In the genomic region with DNA sequence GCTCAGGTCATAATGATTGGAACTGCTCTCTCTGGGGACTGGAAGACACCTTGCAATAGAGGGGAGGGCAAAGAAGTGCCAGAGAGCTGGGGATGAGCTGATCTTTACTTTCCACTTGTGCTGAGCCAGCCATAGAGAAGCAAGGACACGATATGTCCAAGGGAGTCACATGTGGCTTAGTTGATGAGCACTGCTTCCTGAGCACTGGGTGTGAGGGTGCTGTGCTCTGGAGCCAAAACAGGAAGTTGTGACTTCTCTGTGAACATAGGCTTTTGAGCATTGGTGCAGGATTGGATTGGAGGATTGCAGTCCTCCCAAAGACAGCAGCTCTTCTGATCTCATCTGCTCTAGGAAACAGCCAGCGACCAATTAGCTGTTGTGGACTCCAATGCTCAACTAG, we compare ENCODE assay signal across 22 cellular contexts. TPM values are rescaled to one million over a fixed set of nuclear protein-coding genes. Genes with fewer than 3 reads are reported as not detected.
DNase-seq lines count a peak whose midpoint lies in the region; ATAC-seq and TF ChIP-seq lines count a peak whose summit lies in the region.
"Had no signal": no experiment of that assay in that cellular context is flagged by ENCODE, and none has a peak within 500 bp of the region (broad histone marks: within the 10 kb centered on the region; RNA-seq: fewer than 3 reads in every experiment).

No MANE protein-coding gene starts in this region.

- no peak for ATAC-seq in activated CD8-positive, alpha-beta T cell treated with anti-CD3 and anti-CD28 coated beads, Interleukin-2, amount 10 ng/mL, durations not matched to agents 7 days and 5 days
- ATAC-seq in activated CD8-positive, alpha-beta T cell treated with anti-CD3 and anti-CD28 coated beads for 36 hours = no peak
- ATAC-seq in CD4-positive, alpha-beta T cell (ENCODE audit: poor library complexity) = no peak
- ATAC-seq in T-cell (replicated peaks in 1 of 4) (no peak), GM19351 (IDR thresholded peaks at IDR 0.05; ENCODE audit: unreplicated experiment) (no peak)
- ATAC-seq: activated T-cell treated with anti-CD3 and anti-CD28 coated beads, Interleukin-2, amount 50 U/mL, for 72 hours; body of pancreas; sciatic nerve had no signal

- H3K27me3 ChIP-seq in CD4-positive, alpha-beta T cell (ENCODE audit: control insufficient read depth, insufficient read depth, low read length) = no peaks in the 10 kb centered on the region
- H3K27me3 ChIP-seq: BLaER1, body of pancreas, pancreas, upper lobe of left lung had no signal

- no peak for TF ChIP-seq CTCF in activated CD8-positive, alpha-beta T cell treated with anti-CD3 and anti-CD28 coated beads for 36 hours (IDR thresholded peaks at IDR 0.05)
- TF ChIP-seq CTCF in CD4-positive, alpha-beta T cell (IDR thresholded peaks at IDR 0.05) = no peak
- TF ChIP-seq CTCF in nephron progenitor cell (IDR thresholded peaks at IDR 0.05) = no peak

- no peaks in the 10 kb centered on the region for H3K9me3 ChIP-seq in CD4-positive, alpha-beta T cell (ENCODE audit: control insufficient read depth, low read length)
- H3K9me3 ChIP-seq: BLaER1, body of pancreas, pancreas, upper lobe of left lung had no signal

- H3K27ac ChIP-seq in CD4-positive, alpha-beta T cell (ENCODE audit: low read depth, low read length) = no peak overlapping the region
- H3K27ac ChIP-seq: BLaER1, body of pancreas, pancreas, SK-N-MC, upper lobe of left lung had no signal

- no peaks in the 10 kb centered on the region for H3K9me3 Mint-ChIP-seq in activated CD8-positive, alpha-beta T cell treated with anti-CD3 and anti-CD28 coated beads, Interleukin-2, amount 10 ng/mL, durations not matched to agents 7 days and 5 days (ENCODE audit: insufficient read depth)
- H3K9me3 Mint-ChIP-seq in activated CD8-positive, alpha-beta T cell treated with anti-CD3 and anti-CD28 coated beads for 36 hours = no peaks in the 10 kb centered on the region
- no peaks in the 10 kb centered on the region for H3K9me3 Mint-ChIP-seq in CD4-positive, alpha-beta T cell
- H3K9me3 Mint-ChIP-seq in T-cell = no peaks in the 10 kb centered on the region
- no peaks in the 10 kb centered on the region for H3K9me3 Mint-ChIP-seq in nephron progenitor cell
- H3K9me3 Mint-ChIP-seq: activated T-cell treated with anti-CD3 and anti-CD28 coated beads, Interleukin-2, amount 50 U/mL, for 72 hours; endodermal cell had no signal

- no peak for DNase-seq in activated CD8-positive, alpha-beta T cell treated with anti-CD3 and anti-CD28 coated beads, Interleukin-2, amount 10 ng/mL, durations not matched to agents 7 days and 5 days
- no peak for DNase-seq in activated CD8-positive, alpha-beta T cell treated with anti-CD3 and anti-CD28 coated beads for 36 hours
- no peak for DNase-seq in CD4-positive, alpha-beta T cell
- DNase-seq in T-cell = no peak
- DNase-seq in nephron progenitor cell = no peak
- no peak for DNase-seq in cerebellar cortex (ENCODE audit: low spot score)
- no peak for DNase-seq in DMS 273 treated with DMSO at 0.1 percent for 48 hours (lab: John Stamatoyannopoulos, UW)
- DNase-seq: activated T-cell treated with anti-CD3 and anti-CD28 coated beads, Interleukin-2, amount 50 U/mL, for 72 hours; body of pancreas; endodermal cell; HCEC 1CT; kidney; mammary epithelial cell; MM.1S; NCI-H187; pancreas; T-helper 2 cell; upper lobe of left lung had no signal

- peaks cover 50% of the 10 kb centered on the region for H3K4me1 Mint-ChIP-seq in activated CD8-positive, alpha-beta T cell treated with anti-CD3 and anti-CD28 coated beads, Interleukin-2, amount 10 ng/mL, durations not matched to agents 7 days and 5 days (ENCODE audit: low read depth)
- peaks cover 25% of the 10 kb centered on the region for H3K4me1 Mint-ChIP-seq in activated CD8-positive, alpha-beta T cell treated with anti-CD3 and anti-CD28 coated beads for 36 hours (ENCODE audit: low read depth)
- H3K4me1 Mint-ChIP-seq in CD4-positive, alpha-beta T cell (ENCODE audit: low read depth) = peaks cover 35% of the 10 kb centered on the region
- peaks cover 41 to 56% (median 45%) of the 10 kb centered on the region in 3 donors for H3K4me1 Mint-ChIP-seq in T-cell
- H3K4me1 Mint-ChIP-seq in nephron progenitor cell = no peaks in the 10 kb centered on the region
- H3K4me1 Mint-ChIP-seq: endodermal cell had no signal

- intact Hi-C loops in activated CD8-positive, alpha-beta T cell treated with anti-CD3 and anti-CD28 coated beads for 36 hours (cut with micrococcal nuclease) = loop anchor here (10.0 kb wide), 1 partner anchor 272 kb away; the partner anchor contains the start of gene WDR5B
- intact Hi-C loops in CD4-positive, alpha-beta T cell (cut with DNase I, micrococcal nuclease) = loop anchor here in 1 of 2 experiments (5.0 to 10.0 kb wide), 4 partner anchors 105 to 1022 kb away; partner anchors contain the start of genes EAF2, HACD2, HCLS1 and HSPBAP1

- peak overlapping the region; percentile 39 for H3K27ac Mint-ChIP-seq in activated CD8-positive, alpha-beta T cell treated with anti-CD3 and anti-CD28 coated beads, Interleukin-2, amount 10 ng/mL, durations not matched to agents 7 days and 5 days
- H3K27ac Mint-ChIP-seq in activated CD8-positive, alpha-beta T cell treated with anti-CD3 and anti-CD28 coated beads for 36 hours = no peak overlapping the region
- peak overlapping the region; percentile 25 for H3K27ac Mint-ChIP-seq in CD4-positive, alpha-beta T cell
- peak overlapping the region; percentile 65 to 80 for H3K27ac Mint-ChIP-seq in T-cell
- peak overlapping the region; percentile 58 for H3K27ac Mint-ChIP-seq in nephron progenitor cell
- H3K27ac Mint-ChIP-seq: activated T-cell treated with anti-CD3 and anti-CD28 coated beads, Interleukin-2, amount 50 U/mL, for 72 hours; endodermal cell had no signal

- H3K4me3 Mint-ChIP-seq in activated CD8-positive, alpha-beta T cell treated with anti-CD3 and anti-CD28 coated beads, Interleukin-2, amount 10 ng/mL, durations not matched to agents 7 days and 5 days = no peak overlapping the region
- no peak overlapping the region for H3K4me3 Mint-ChIP-seq in activated CD8-positive, alpha-beta T cell treated with anti-CD3 and anti-CD28 coated beads for 36 hours
- H3K4me3 Mint-ChIP-seq in CD4-positive, alpha-beta T cell = no peak overlapping the region
- H3K4me3 Mint-ChIP-seq in T-cell (no peak overlapping the region), nephron progenitor cell (no peak overlapping the region)
- H3K4me3 Mint-ChIP-seq: activated T-cell treated with anti-CD3 and anti-CD28 coated beads, Interleukin-2, amount 50 U/mL, for 72 hours; endodermal cell had no signal

- peaks cover 51% of the 10 kb centered on the region for H3K36me3 Mint-ChIP-seq in activated CD8-positive, alpha-beta T cell treated with anti-CD3 and anti-CD28 coated beads, Interleukin-2, amount 10 ng/mL, durations not matched to agents 7 days and 5 days (ENCODE audit: low read depth)
- peaks cover 43% of the 10 kb centered on the region for H3K36me3 Mint-ChIP-seq in activated CD8-positive, alpha-beta T cell treated with anti-CD3 and anti-CD28 coated beads for 36 hours (ENCODE audit: low read depth)
- H3K36me3 Mint-ChIP-seq in CD4-positive, alpha-beta T cell (ENCODE audit: low read depth) = peaks cover 16% of the 10 kb centered on the region
- H3K36me3 Mint-ChIP-seq in T-cell = peaks cover 26% of the 10 kb centered on the region
- H3K36me3 Mint-ChIP-seq in nephron progenitor cell (ENCODE audit: low read depth) = no peaks in the 10 kb centered on the region

- POLR2A ChIA-PET in activated CD8-positive, alpha-beta T cell treated with anti-CD3 and anti-CD28 coated beads, Interleukin-2, amount 10 ng/mL, durations not matched to agents 7 days and 5 days (lab: Charles Lee) = interaction anchor here (0.7 to 2.2 kb wide), 4 partner anchors 10 to 255 kb away, joined by 3 to 14 read pairs (median 5); partner anchors contain the start of genes DTX3L and PARP9
- POLR2A ChIA-PET in activated CD8-positive, alpha-beta T cell treated with anti-CD3 and anti-CD28 coated beads for 36 hours (lab: Charles Lee) = interaction anchor here (0.6 to 1.2 kb wide), 4 partner anchors 8 to 123 kb away, joined by 3 to 6 read pairs (median 4); no protein-coding TSS in a partner anchor
- POLR2A ChIA-PET in CD4-positive, alpha-beta T cell (lab: Charles Lee) = interaction anchor here (0.7 to 0.8 kb wide), 2 partner anchors 106 to 139 kb away, joined by 3 to 5 read pairs; partner anchors contain the start of gene HSPBAP1
- POLR2A ChIA-PET in T-cell (lab: Charles Lee) = interaction anchor here in 1 of 2 donors (0.5 to 1.0 kb wide), 2 partner anchors 45 to 152 kb away, joined by 3 to 5 read pairs; no protein-coding TSS in a partner anchor

- CTCF ChIA-PET in activated CD8-positive, alpha-beta T cell treated with anti-CD3 and anti-CD28 coated beads, Interleukin-2, amount 10 ng/mL, durations not matched to agents 7 days and 5 days (lab: Charles Lee) = interaction anchor here (0.7 to 1.8 kb wide), 7 partner anchors 8 to 303 kb away, joined by 3 to 16 read pairs (median 4); partner anchors contain the start of gene FAM162A
- CTCF ChIA-PET in activated CD8-positive, alpha-beta T cell treated with anti-CD3 and anti-CD28 coated beads for 36 hours (lab: Charles Lee) = interaction anchor here (0.6 to 1.5 kb wide), 7 partner anchors 8 to 295 kb away, joined by 3 to 6 read pairs (median 3); no protein-coding TSS in a partner anchor
- CTCF ChIA-PET in CD4-positive, alpha-beta T cell (lab: Charles Lee) = interaction anchor here (1.3 kb wide), 1 partner anchor 8 kb away, joined by 5 read pairs; no protein-coding TSS in a partner anchor
- CTCF ChIA-PET in T-cell (lab: Charles Lee) = interaction anchor here (0.7 to 1.6 kb wide), 3 partner anchors 8 to 294 kb away, joined by 3 read pairs; no protein-coding TSS in a partner anchor

- H3K27me3 Mint-ChIP-seq in activated CD8-positive, alpha-beta T cell treated with anti-CD3 and anti-CD28 coated beads, Interleukin-2, amount 10 ng/mL, durations not matched to agents 7 days and 5 days (ENCODE audit: low read depth) = no peaks in the 10 kb centered on the region
- H3K27me3 Mint-ChIP-seq in activated CD8-positive, alpha-beta T cell treated with anti-CD3 and anti-CD28 coated beads for 36 hours = no peaks in the 10 kb centered on the region
- no peaks in the 10 kb centered on the region for H3K27me3 Mint-ChIP-seq in CD4-positive, alpha-beta T cell
- H3K27me3 Mint-ChIP-seq in T-cell (no peaks in the 10 kb centered on the region), nephron progenitor cell (ENCODE audit: low read depth, poor library complexity) (peaks cover 23% of the 10 kb centered on the region)

RNA-seq across cellular contexts. Expression of gene PARP14, which starts 6.7 kb away (rescaled TPM):
- total RNA-seq in activated CD8-positive, alpha-beta T cell treated with anti-CD3 and anti-CD28 coated beads, Interleukin-2, amount 10 ng/mL, durations not matched to agents 7 days and 5 days = 100 to 1,000 TPM; 119 to 123 TPM
- total RNA-seq in activated CD8-positive, alpha-beta T cell treated with anti-CD3 and anti-CD28 coated beads for 36 hours = 10 to 100 TPM; 53.1 to 53.3 TPM
- 10 to 100 TPM; 29.0 to 31.6 TPM for total RNA-seq in CD4-positive, alpha-beta T cell
- total RNA-seq in T-cell = 10 to 100 TPM; 46.9 to 70.2 (median 47.9) TPM
